In genomic region chr5:2627867-2628266, GRCh38 we compare ENCODE assay signal across 28 cellular contexts.
"Had no signal": no experiment of that assay in that cellular context is flagged by ENCODE, and none has a peak within 500 bp of the region (broad histone marks: within the 10 kb centered on the region; RNA-seq: fewer than 3 reads in every experiment).

No MANE protein-coding gene starts in this region.

- H3K36me3 Mint-ChIP-seq: stimulated activated effector memory CD8-positive, alpha-beta T cell treated with anti-CD3 and anti-CD28 coated beads, Interleukin-12 subunit alpha, Interleukin-12 subunit beta, amount 100 ng/mL, for 72 hours; stimulated activated memory B cell treated with anti-CD40 and anti-IgM and Interleukin-4, amounts not matched to agents 10 μg/mL and 1 μg/mL and 100 μg/mL, for 72 hours; stimulated activated naive B cell treated with anti-CD40 and anti-IgM and Interleukin-4, amounts not matched to agents 10 μg/mL and 1 μg/mL and 100 μg/mL, for 72 hours; type B pancreatic cell had no signal

- H3K4me1 Mint-ChIP-seq: stimulated activated effector memory CD8-positive, alpha-beta T cell treated with anti-CD3 and anti-CD28 coated beads, Interleukin-12 subunit alpha, Interleukin-12 subunit beta, amount 100 ng/mL, for 72 hours; stimulated activated memory B cell treated with anti-CD40 and anti-IgM and Interleukin-4, amounts not matched to agents 10 μg/mL and 1 μg/mL and 100 μg/mL, for 72 hours; stimulated activated naive B cell treated with anti-CD40 and anti-IgM and Interleukin-4, amounts not matched to agents 10 μg/mL and 1 μg/mL and 100 μg/mL, for 72 hours; stimulated activated naive CD8-positive, alpha-beta T cell treated with anti-CD3 and anti-CD28 coated beads, Interleukin-15, amount 100 ng/mL, for 72 hours had no signal

- H3K4me3 Mint-ChIP-seq: stimulated activated effector memory CD8-positive, alpha-beta T cell treated with anti-CD3 and anti-CD28 coated beads, Interleukin-12 subunit alpha, Interleukin-12 subunit beta, amount 100 ng/mL, for 72 hours; stimulated activated memory B cell treated with anti-CD40 and anti-IgM and Interleukin-4, amounts not matched to agents 10 μg/mL and 1 μg/mL and 100 μg/mL, for 72 hours; stimulated activated naive B cell treated with anti-CD40 and anti-IgM and Interleukin-4, amounts not matched to agents 10 μg/mL and 1 μg/mL and 100 μg/mL, for 72 hours; stimulated activated naive CD8-positive, alpha-beta T cell treated with anti-CD3 and anti-CD28 coated beads, Interleukin-15, amount 100 ng/mL, for 72 hours; stimulated activated naive CD8-positive, alpha-beta T cell treated with anti-CD3 and anti-CD28 coated beads, Interleukin-15, Interleukin-2, amounts not matched to agents 100 ng/mL and 50 ng/mL, for 24 hours; type B pancreatic cell had no signal

- H3K27ac Mint-ChIP-seq: stimulated activated effector memory CD8-positive, alpha-beta T cell treated with anti-CD3 and anti-CD28 coated beads, Interleukin-12 subunit alpha, Interleukin-12 subunit beta, amount 100 ng/mL, for 72 hours; stimulated activated memory B cell treated with anti-CD40 and anti-IgM and Interleukin-4, amounts not matched to agents 10 μg/mL and 1 μg/mL and 100 μg/mL, for 72 hours; stimulated activated naive B cell treated with anti-CD40 and anti-IgM and Interleukin-4, amounts not matched to agents 10 μg/mL and 1 μg/mL and 100 μg/mL, for 72 hours; stimulated activated naive CD8-positive, alpha-beta T cell treated with anti-CD3 and anti-CD28 coated beads, Interleukin-15, amount 100 ng/mL, for 72 hours; stimulated activated naive CD8-positive, alpha-beta T cell treated with anti-CD3 and anti-CD28 coated beads, Interleukin-15, Interleukin-2, amounts not matched to agents 100 ng/mL and 50 ng/mL, for 24 hours; type B pancreatic cell had no signal

- DNase-seq: stimulated activated CD4-positive, alpha-beta T cell treated with anti-CD3 and anti-CD28 coated beads, Interleukin-2, amount 100 ng/mL, for 48 hours; stimulated activated CD4-positive, alpha-beta T cell treated with anti-CD3 and anti-CD28 coated beads, Interleukin-4, amount 100 ng/mL, for 1 hour; stimulated activated CD4-positive, alpha-beta T cell treated with anti-CD3 and anti-CD28 coated beads, Interleukin-4, amount 100 ng/mL, for 24 hours; stimulated activated CD4-positive, alpha-beta T cell treated with anti-CD3 and anti-CD28 coated beads, Interleukin-4, amount 100 ng/mL, for 4 hours; stimulated activated CD8-positive, alpha-beta memory T cell treated with anti-CD3 and anti-CD28 coated beads, Interleukin-4, amount 100 ng/mL, for 48 hours; stimulated activated naive B cell treated with anti-CD40 and anti-IgM and Interleukin-4, amounts not matched to agents 10 μg/mL and 1 μg/mL and 100 μg/mL, for 72 hours; stimulated activated naive CD4-positive, alpha-beta T cell; stimulated activated naive CD4-positive, alpha-beta T cell treated with Interleukin-2 at 50 U/mL for 16 hours; stimulated activated naive CD8-positive, alpha-beta T cell treated with anti-CD3 and anti-CD28 coated beads, Interleukin-15, amount 100 ng/mL, for 72 hours; stimulated activated naive CD8-positive, alpha-beta T cell treated with anti-CD3 and anti-CD28 coated beads, Interleukin-15, Interleukin-2, amounts not matched to agents 100 U/mL and 50 U/mL, for 24 hours; stomach; substantia nigra; testis; thyroid gland; tibial artery; transverse colon; trophoblast cell; upper lobe of left lung; upper lobe of right lung; uterus had no signal

- H3K27me3 Mint-ChIP-seq: stimulated activated memory B cell treated with anti-CD40 and anti-IgM and Interleukin-4, amounts not matched to agents 10 μg/mL and 1 μg/mL and 100 μg/mL, for 72 hours; stimulated activated naive B cell treated with anti-CD40 and anti-IgM and Interleukin-4, amounts not matched to agents 10 μg/mL and 1 μg/mL and 100 μg/mL, for 72 hours; stimulated activated naive CD8-positive, alpha-beta T cell treated with anti-CD3 and anti-CD28 coated beads, Interleukin-15, amount 100 ng/mL, for 72 hours; stimulated activated naive CD8-positive, alpha-beta T cell treated with anti-CD3 and anti-CD28 coated beads, Interleukin-15, Interleukin-2, amounts not matched to agents 100 ng/mL and 50 ng/mL, for 24 hours had no signal

- H3K27ac ChIP-seq: stomach, suprapubic skin, testis, thoracic aorta, thyroid gland, tibial artery, tibial nerve, transverse colon, upper lobe of left lung, upper lobe of right lung, uterus, vagina had no signal

- ATAC-seq: stimulated activated memory B cell treated with anti-CD40 and anti-IgM and Interleukin-4, amounts not matched to agents 10 μg/mL and 1 μg/mL and 100 μg/mL, for 72 hours; stimulated activated naive B cell treated with anti-CD40 and anti-IgM and Interleukin-4, amounts not matched to agents 10 μg/mL and 1 μg/mL and 100 μg/mL, for 72 hours; stimulated activated naive CD8-positive, alpha-beta T cell treated with anti-CD3 and anti-CD28 coated beads, Interleukin-15, amount 100 ng/mL, for 72 hours; stimulated activated naive CD8-positive, alpha-beta T cell treated with anti-CD3 and anti-CD28 coated beads, Interleukin-15, Interleukin-2, amounts not matched to agents 100 U/mL and 50 U/mL, for 24 hours; upper lobe of right lung had no signal

- H3K27me3 ChIP-seq: testis, thyroid gland, tibial nerve, transverse colon, upper lobe of left lung, uterus, vagina had no signal

- H3K36me3 ChIP-seq: stomach, suprapubic skin, thoracic aorta, thyroid gland, tibial artery, tibial nerve, transverse colon, upper lobe of left lung, upper lobe of right lung, uterus, vagina had no signal

- H3K4me3 ChIP-seq: stomach, suprapubic skin, testis, thoracic aorta, thyroid gland, tibial artery, tibial nerve, transverse colon, upper lobe of left lung, upper lobe of right lung, uterus, vagina had no signal

- H3K4me1 ChIP-seq: stomach, suprapubic skin, testis, thyroid gland, tibial artery, tibial nerve, transverse colon, upper lobe of left lung, upper lobe of right lung, uterus, vagina had no signal

- H3K9me3 ChIP-seq: suprapubic skin, testis, thoracic aorta, thyroid gland, tibial artery, transverse colon, upper lobe of left lung, upper lobe of right lung, uterus, vagina had no signal

- H3K9me3 Mint-ChIP-seq: type B pancreatic cell had no signal
